Comparison of ENCODE assay signal across 7 cellular contexts in the genomic region with DNA sequence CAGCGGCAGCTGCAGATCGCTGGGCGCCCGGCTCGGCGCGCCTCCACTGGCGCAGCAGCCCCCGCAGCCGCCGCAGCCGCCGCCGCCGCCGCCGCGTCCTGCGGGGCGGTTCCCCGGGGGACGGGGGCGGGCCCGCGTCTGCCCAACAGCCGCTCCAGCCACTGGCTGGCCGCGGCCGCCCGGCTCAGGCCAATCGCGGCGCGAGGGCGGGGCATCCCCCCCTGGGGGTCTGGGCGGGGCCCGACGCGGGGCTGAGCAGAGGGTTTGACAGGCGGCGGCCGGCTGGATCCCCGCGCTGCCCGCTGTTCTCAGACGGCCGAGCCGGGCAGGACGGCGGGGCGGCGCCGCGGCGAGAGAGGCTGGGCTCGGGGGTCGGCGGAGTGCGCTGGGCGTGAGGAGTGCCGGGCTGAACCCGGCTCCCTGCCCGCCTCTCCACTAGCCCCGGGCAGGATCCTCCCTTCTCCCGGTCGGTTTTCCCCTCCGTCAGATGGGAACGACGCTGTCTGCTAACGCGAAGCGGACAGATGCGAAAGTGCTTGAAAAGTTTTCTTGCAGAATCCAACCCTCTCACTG. TPM values are rescaled to one million over a fixed set of nuclear protein-coding genes. Genes with fewer than 3 reads are reported as not detected.
DNase-seq lines count a peak whose midpoint lies in the region; FAIRE-seq and TF ChIP-seq lines count a peak whose summit lies in the region.

A gene (minus strand): TSS at position 56 of the 573 bp plus-strand sequence. CDS start 1,100 bp downstream, outside the sequence.

- peaks cover 10% of the 10 kb centered on the region for H3K36me3 Mint-ChIP-seq in HFFc6 (ENCODE audit: low read depth)

- H3K36me3 ChIP-seq in SU-DHL-6 (ENCODE audit: low read length) (no peaks in the 10 kb centered on the region), brain microvascular endothelial cell (replicated peaks) (no peaks in the 10 kb centered on the region), iPS-20b (ENCODE audit: insufficient read depth, low read depth, low read length) (no peaks in the 10 kb centered on the region)

- H3K9me2 ChIP-seq in SU-DHL-6 (replicated peaks; ENCODE audit: insufficient read depth, low read length), result no peaks in the 10 kb centered on the region

- H3K27ac Mint-ChIP-seq in HFFc6, result no peak within 1 kb of the TSS

- DNase-seq in GM12892 (ENCODE audit: insufficient read length) (peak; percentile 98), HFFc6 (peak; percentile 54), NAMALWA (ENCODE audit: low spot score) (peak; percentile 88), brain microvascular endothelial cell (peak; percentile 76), skeletal muscle cell (ENCODE audit: low read depth) (peak; percentile 70)

- H3K27me3 ChIP-seq in SU-DHL-6 (ENCODE audit: low read length), result no peaks in the 10 kb centered on the region
- H3K27me3 ChIP-seq in brain microvascular endothelial cell (replicated peaks), result no peaks in the 10 kb centered on the region
- peaks cover 87% of the 10 kb centered on the region for H3K27me3 ChIP-seq in iPS-20b (ENCODE audit: insufficient read depth, low read length)

- no peak for TF ChIP-seq POLR2A in GM12892 (IDR thresholded peaks at IDR 0.05; ENCODE audit: low read depth, low read length)

- H3K4me1 Mint-ChIP-seq in HFFc6 (ENCODE audit: low read depth), result peaks cover 49% of the 10 kb centered on the region

- peaks cover 6% of the 10 kb centered on the region for H3K9me3 ChIP-seq in SU-DHL-6 (ENCODE audit: insufficient read depth, low read length)
- H3K9me3 ChIP-seq in iPS-20b (ENCODE audit: insufficient read depth, low read depth, low read length), result no peaks in the 10 kb centered on the region

- H3K4me3 Mint-ChIP-seq in HFFc6, result peak within 1 kb of the TSS; percentile 80

- TF ChIP-seq CTCF in HFFc6 (IDR thresholded peaks at IDR 0.05) (0 out of 2 replicates have a peak, but pooled peaks have one; percentile 16), SU-DHL-6 (IDR thresholded peaks at IDR 0.05; ENCODE audit: insufficient read depth, low read length, poor library complexity, severe bottlenecking) (no peak), brain microvascular endothelial cell (IDR thresholded peaks at IDR 0.05; ENCODE audit: low read depth, low read length, missing control alignments) (no peak)

- peak within 1 kb of the TSS; percentile 46 for H3K4me3 ChIP-seq in SU-DHL-6 (ENCODE audit: insufficient read depth, low read length, poor library complexity, severe bottlenecking)
- peak within 1 kb of the TSS; percentile 95 for H3K4me3 ChIP-seq in brain microvascular endothelial cell (ENCODE audit: low read depth, low read length)
- H3K4me3 ChIP-seq in iPS-20b (ENCODE audit: low read length), result peak within 1 kb of the TSS; percentile 64
- H3K4me3 ChIP-seq in skeletal muscle cell (ENCODE audit: low read depth, low read length), result peak within 1 kb of the TSS; percentile 81

- H3K4me1 ChIP-seq in iPS-20b (ENCODE audit: insufficient read depth, low read length), result peaks cover 4% of the 10 kb centered on the region; the same call in 1 of the 2 replicates

- H2AFZ ChIP-seq in SU-DHL-6 (ENCODE audit: low read depth, low read length, severe bottlenecking), result peak within 1 kb of the TSS; percentile 8

- peak within 1 kb of the TSS; percentile 55 for H3K4me2 ChIP-seq in SU-DHL-6 (ENCODE audit: low read depth, low read length, poor library complexity, severe bottlenecking)

- H3F3A ChIP-seq in SU-DHL-6 (ENCODE audit: insufficient read depth), result no peaks in the 10 kb centered on the region

- peaks cover 3% of the 10 kb centered on the region for H3K27me3 Mint-ChIP-seq in HFFc6 (ENCODE audit: insufficient read depth)

- in situ Hi-C loops in brain microvascular endothelial cell (cut with HindIII; ENCODE audit: low pct_ligation_motif_present, low sequenced_read_pairs), result loop anchor here (10.0 kb wide), 1 partner anchor 254 kb away; no protein-coding TSS in a partner anchor

- no peaks in the 10 kb centered on the region for H3K79me2 ChIP-seq in SU-DHL-6 (ENCODE audit: insufficient read depth, low read length)

- peaks cover 10% of the 10 kb centered on the region for H3K9me3 Mint-ChIP-seq in HFFc6

- peak within 1 kb of the TSS; percentile 28; the same call in 1 of the 2 replicates for H3K9ac ChIP-seq in SU-DHL-6 (ENCODE audit: low read length)
- no peak within 1 kb of the TSS for H3K9ac ChIP-seq in iPS-20b (ENCODE audit: low read depth, low read length)

- H3K27ac ChIP-seq in SU-DHL-6 (ENCODE audit: low read depth, low read length), result no peak within 1 kb of the TSS
- H3K27ac ChIP-seq in brain microvascular endothelial cell, result peak within 1 kb of the TSS; percentile 100
- H3K27ac ChIP-seq in iPS-20b (ENCODE audit: low read length), result no peak within 1 kb of the TSS

- peak; percentile 50 for FAIRE-seq in GM12892 (lab: Jason Lieb, UNC)

- no peaks in the 10 kb centered on the region for H4K20me1 ChIP-seq in SU-DHL-6 (ENCODE audit: low read depth, low read length)

RNA-seq across cellular contexts. Expression of the gene that starts here (rescaled TPM):
- not detected for polyA plus RNA-seq in GM12892 (2012; ENCODE audit: missing spikeins)
- 1 to 10 TPM; 1.1 to 1.9 (median 1.2) TPM for total RNA-seq in HFFc6 (2021; fragmentation: NEBNext Ultra II Directional; extraction: Animal tissue kit (Norgen Biotek cat#: 25700))
